In the genomic region with DNA sequence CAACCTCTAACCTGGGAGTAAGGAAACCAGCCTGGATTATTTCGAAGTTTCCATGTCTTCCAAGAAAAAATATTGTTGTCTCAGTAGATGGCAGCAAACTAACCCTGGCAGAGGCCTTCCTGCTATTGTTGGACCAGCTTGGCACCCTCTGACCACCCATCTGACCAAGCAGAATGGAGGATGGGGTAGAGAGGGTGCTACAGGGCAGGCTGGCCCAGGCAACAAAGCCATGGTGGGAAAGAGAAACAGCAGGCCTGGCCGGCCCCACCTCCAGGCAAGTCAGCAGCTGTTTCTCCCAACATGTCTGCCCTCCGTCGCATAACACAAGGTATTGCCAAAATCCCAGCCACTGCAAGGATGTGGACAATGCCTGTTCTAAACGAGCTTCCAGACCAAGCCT, we compare ENCODE assay signal across 8 cellular contexts.
A peak's percentile ranks its signal among the peaks of the same experiment; 100 is the strongest.
DNase-seq lines count a peak whose midpoint lies in the region; ATAC-seq and TF ChIP-seq lines count a peak whose summit lies in the region.
"Had no signal": no experiment of that assay in that cellular context is flagged by ENCODE, and none has a peak within 500 bp of the region (broad histone marks: within the 10 kb centered on the region; RNA-seq: fewer than 3 reads in every experiment).

No MANE protein-coding gene starts in this region.

- ATAC-seq in left ventricle myocardium superior (peak; percentile 52), GM18520 (IDR thresholded peaks at IDR 0.05; ENCODE audit: unreplicated experiment) (no peak)
- no peak for ATAC-seq in stimulated activated effector memory CD8-positive, alpha-beta T cell treated with anti-CD3 and anti-CD28 coated beads, Interleukin-12 subunit alpha, Interleukin-12 subunit beta, amount 100 ng/mL, for 72 hours

- H3K4me3 Mint-ChIP-seq in stimulated activated effector memory CD8-positive, alpha-beta T cell treated with anti-CD3 and anti-CD28 coated beads, Interleukin-12 subunit alpha, Interleukin-12 subunit beta, amount 100 ng/mL, for 72 hours = peak overlapping the region; percentile 67

- H3K9me3 ChIP-seq in Loucy (ENCODE audit: insufficient read depth, low read depth, low read length) = no peaks in the 10 kb centered on the region
- H3K9me3 ChIP-seq in adrenal gland (replicated peaks in 1 of 3) = no peaks in the 10 kb centered on the region

- CTCF ChIA-PET in GM10248 (lab: Yijun Ruan, JAX) = interaction anchor here (0.8 to 3.8 kb wide), 8 partner anchors 12 to 178 kb away, joined by 3 to 29 read pairs (median 4); no protein-coding TSS in a partner anchor

- H3F3A ChIP-seq in Loucy (ENCODE audit: low read depth) = no peaks in the 10 kb centered on the region

- H3K36me3 Mint-ChIP-seq in stimulated activated effector memory CD8-positive, alpha-beta T cell treated with anti-CD3 and anti-CD28 coated beads, Interleukin-12 subunit alpha, Interleukin-12 subunit beta, amount 100 ng/mL, for 72 hours = peaks cover 40% of the 10 kb centered on the region

- no peak overlapping the region for H2AFZ ChIP-seq in Loucy (ENCODE audit: low read length)

- H3K4me2 ChIP-seq in Loucy (ENCODE audit: low read depth, low read length, poor library complexity, severe bottlenecking) = peak overlapping the region; percentile 66

- intact Hi-C loops in adrenal gland (cut with DNase I) (loop anchor here in 1 of 2 donors (10.0 kb wide), 1 partner anchor 86 kb away; no protein-coding TSS in a partner anchor), left ventricle myocardium superior (cut with micrococcal nuclease) (loop anchor here (10.0 kb wide), 1 partner anchor 96 kb away; the partner anchor contains the start of gene FAM53B)

- TF ChIP-seq CTCF in Loucy (conservative IDR thresholded peaks at IDR 0.05; ENCODE audit: low read length) (no peak), adrenal gland (IDR thresholded peaks at IDR 0.05) (no peak), GM10248 (IDR thresholded peaks at IDR 0.05; ENCODE audit: control extremely low read depth, extremely low read depth, low read depth, missing control alignments) (no peak)

- H3K9me3 Mint-ChIP-seq in stimulated activated effector memory CD8-positive, alpha-beta T cell treated with anti-CD3 and anti-CD28 coated beads, Interleukin-12 subunit alpha, Interleukin-12 subunit beta, amount 100 ng/mL, for 72 hours = no peaks in the 10 kb centered on the region

- peak overlapping the region; percentile 94 for H3K27ac Mint-ChIP-seq in stimulated activated effector memory CD8-positive, alpha-beta T cell treated with anti-CD3 and anti-CD28 coated beads, Interleukin-12 subunit alpha, Interleukin-12 subunit beta, amount 100 ng/mL, for 72 hours

- no peaks in the 10 kb centered on the region for H3K9me2 ChIP-seq in Loucy (replicated peaks; ENCODE audit: low read depth, low read length)

- H3K4me1 ChIP-seq in Loucy (ENCODE audit: insufficient read depth, low read length, poor library complexity, severe bottlenecking) (peaks cover 49% of the 10 kb centered on the region), adrenal gland (replicated peaks in 1 of 2) (peaks cover 57 to 91% of the 10 kb centered on the region in 2 donors)

- peaks cover 98% of the 10 kb centered on the region for H3K4me1 Mint-ChIP-seq in stimulated activated effector memory CD8-positive, alpha-beta T cell treated with anti-CD3 and anti-CD28 coated beads, Interleukin-12 subunit alpha, Interleukin-12 subunit beta, amount 100 ng/mL, for 72 hours

- H3K27me3 ChIP-seq in Loucy (ENCODE audit: insufficient read depth, low read length, poor library complexity, severe bottlenecking) = no peaks in the 10 kb centered on the region
- H3K27me3 ChIP-seq in adrenal gland = no peaks in the 10 kb centered on the region

- H3K36me3 ChIP-seq in Loucy (ENCODE audit: insufficient read depth, low read length) (peaks cover 12% of the 10 kb centered on the region; the same call in 1 of the 2 replicates), adrenal gland (replicated peaks in 1 of 2) (no peaks in the 10 kb centered on the region)

- H3K27ac ChIP-seq in adrenal gland = peak overlapping the region in 4 of 5 donors; percentile 55 to 93 (median 87)

- TF ChIP-seq POLR2A in adrenal gland (IDR thresholded peaks at IDR 0.05) = no peak

- H4K20me1 ChIP-seq in Loucy (ENCODE audit: insufficient read depth, low read length, poor library complexity, severe bottlenecking) = peaks cover 5% of the 10 kb centered on the region

- H3K9ac ChIP-seq in Loucy (ENCODE audit: low read depth, low read length, poor library complexity, severe bottlenecking) = peak overlapping the region; percentile 9

- DNase-seq in adrenal gland = peak in 4 of 7 donors; percentile 45 to 67 (median 46)
- peak; percentile 68 for DNase-seq in left ventricle myocardium superior
- no peak for DNase-seq in stimulated activated effector memory CD8-positive, alpha-beta T cell treated with anti-CD3 and anti-CD28 coated beads, Interleukin-12 subunit alpha, Interleukin-12 subunit beta, amount 100 ng/mL, for 72 hours (ENCODE audit: low spot score in 2 of 2)
- DNase-seq in GM10248 (ENCODE audit: extremely low spot score) = no peak
- no peak for DNase-seq in SW 1271 (lab: John Stamatoyannopoulos, UW)
- DNase-seq: NCI-H446 treated with DMSO at 0.1 percent for 48 hours had no signal

- H3K4me3 ChIP-seq in Loucy (ENCODE audit: low read length, poor library complexity, severe bottlenecking) (no peak overlapping the region), adrenal gland (no peak overlapping the region)

- WGBS in adrenal gland, 4 donors = 41 to 62% (median 48%) methylated on average over 4 to 5 of the region's 5 CpGs

- POLR2A ChIA-PET in GM10248 (lab: Yijun Ruan, JAX) = no interaction called here

- peaks cover 73% of the 10 kb centered on the region; the same call in 1 of the 2 replicates for H3K79me2 ChIP-seq in Loucy (ENCODE audit: insufficient read depth, low read length)

Comparison
In these comparisons a context has a peak if more than half of its experiments do, and no peak if none do; other contexts are left out.
1. DNase-seq: peak in adrenal gland (4 of 7) and left ventricle myocardium superior (single experiment); none in stimulated activated effector memory CD8-positive, alpha-beta T cell treated with anti-CD3 and anti-CD28 coated beads, Interleukin-12 subunit alpha, Interleukin-12 subunit beta, amount 100 ng/mL, for 72 hours (0 of 2), GM10248 (single experiment) and SW 1271 (0 of 2).